In the genomic region with DNA sequence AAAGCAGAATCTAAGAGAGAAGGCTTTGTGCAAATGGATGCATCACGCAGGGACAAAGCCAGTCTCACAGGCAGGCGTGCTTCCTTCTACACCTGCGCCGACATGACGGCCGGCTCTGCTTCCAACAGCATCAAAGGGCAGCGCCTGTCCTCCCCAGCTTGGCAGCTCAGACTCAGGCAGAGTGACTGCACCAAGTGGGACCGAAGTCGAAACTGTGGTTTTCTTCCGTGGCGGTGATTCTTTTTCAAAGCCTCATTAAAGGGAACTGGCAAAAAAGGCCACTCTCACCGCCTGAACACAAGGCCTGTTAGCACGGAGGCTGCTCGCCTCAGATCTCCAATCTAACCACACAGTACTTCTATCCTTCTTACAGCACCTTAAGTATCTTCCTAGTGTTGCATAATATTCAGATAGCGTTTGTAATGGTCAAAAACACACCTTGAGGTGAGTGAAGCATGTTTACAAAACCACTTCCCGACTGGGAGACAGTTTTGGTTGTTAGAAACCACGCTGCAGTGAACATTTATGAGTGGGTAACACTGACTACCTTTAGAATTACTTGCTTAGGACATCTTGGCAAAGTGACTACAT, we compare ENCODE assay signal across 11 cellular contexts.
DNase-seq lines count a peak whose midpoint lies in the region; ATAC-seq lines count a peak whose summit lies in the region.
"Had no signal": no experiment of that assay in that cellular context is flagged by ENCODE, and none has a peak within 500 bp of the region (broad histone marks: within the 10 kb centered on the region; RNA-seq: fewer than 3 reads in every experiment).

No MANE protein-coding gene starts in this region.

- H3K4me3 Mint-ChIP-seq in activated naive CD4-positive, alpha-beta T cell treated with anti-CD3 and anti-CD28 coated beads, Interleukin-2, amount 50 U/mL, for 24 hours = peak overlapping the region; percentile 11

- H3K27me3 ChIP-seq in aorta (ENCODE audit: control insufficient read depth in 1 of 2, insufficient read depth in 2 of 2, low read length in 1 of 2) = no peaks in the 10 kb centered on the region
- H3K27me3 ChIP-seq: body of pancreas had no signal

- H3K4me1 ChIP-seq in aorta (ENCODE audit: control insufficient read depth in 1 of 2, insufficient read depth in 2 of 2, low read length in 2 of 2) = no peaks in the 10 kb centered on the region
- H3K4me1 ChIP-seq: body of pancreas had no signal

- no peak for ATAC-seq in aorta (ENCODE audit: low FRiP score)
- ATAC-seq: body of pancreas, Panc1 had no signal

- peak; percentile 21 for DNase-seq in stimulated activated CD4-positive, alpha-beta T cell treated with anti-CD3 and anti-CD28 coated beads, Interleukin-15, amount 100 ng/mL, for 24 hours
- DNase-seq in stimulated activated CD4-positive, alpha-beta T cell treated with anti-CD3 and anti-CD28 coated beads, Interleukin-12 subunit alpha, Interleukin-12 subunit beta, amount 100 ng/mL, for 4 hours = no peak
- DNase-seq in medulla oblongata (ENCODE audit: extremely low spot score) (peak; percentile 45), aorta (peak; percentile 9 to 49), dermis blood vessel endothelial cell (no peak), SKM-1 treated with dmso at 0.1 percent for 144 hours (lab: John Stamatoyannopoulos, UW; ENCODE audit: unreplicated experiment) (no peak), NCI-H2227 treated with DMSO at 0.1 percent for 48 hours (lab: John Stamatoyannopoulos, UW) (no peak)
- DNase-seq: NCI-H146 had no signal

- 91 to 94% methylated on average over 17 of the region's 17 CpGs for WGBS in aorta, 2 donors

- no peaks in the 10 kb centered on the region for H3K27me3 Mint-ChIP-seq in activated naive CD4-positive, alpha-beta T cell treated with anti-CD3 and anti-CD28 coated beads, Interleukin-2, amount 50 U/mL, for 24 hours

- no peak overlapping the region for H3K27ac ChIP-seq in aorta (ENCODE audit: low read depth in 1 of 2, low read length in 2 of 2)
- H3K27ac ChIP-seq: body of pancreas had no signal

- peak overlapping the region; percentile 15 for H3K27ac Mint-ChIP-seq in activated naive CD4-positive, alpha-beta T cell treated with anti-CD3 and anti-CD28 coated beads, Interleukin-2, amount 50 U/mL, for 24 hours

- H3K4me1 Mint-ChIP-seq in activated naive CD4-positive, alpha-beta T cell treated with anti-CD3 and anti-CD28 coated beads, Interleukin-2, amount 50 U/mL, for 24 hours = peaks cover 19% of the 10 kb centered on the region

- H3K9me3 Mint-ChIP-seq in activated naive CD4-positive, alpha-beta T cell treated with anti-CD3 and anti-CD28 coated beads, Interleukin-2, amount 50 U/mL, for 24 hours = no peaks in the 10 kb centered on the region

- intact Hi-C loops in aorta (cut with DNase I) = no loop called here

- H3K36me3 ChIP-seq in aorta (ENCODE audit: control insufficient read depth in 1 of 2, insufficient read depth in 2 of 2, low read length in 1 of 2) = peaks cover 0 to 1% of the 10 kb centered on the region in 2 donors

- H3K36me3 Mint-ChIP-seq in activated naive CD4-positive, alpha-beta T cell treated with anti-CD3 and anti-CD28 coated beads, Interleukin-2, amount 50 U/mL, for 24 hours = peaks cover 18% of the 10 kb centered on the region

- no peaks in the 10 kb centered on the region for H3K9me3 ChIP-seq in aorta (ENCODE audit: control insufficient read depth, low read length)
- H3K9me3 ChIP-seq: body of pancreas had no signal

- no peak overlapping the region for H3K4me3 ChIP-seq in aorta (ENCODE audit: low read length in 2 of 2)
- H3K4me3 ChIP-seq: body of pancreas had no signal

Comparison
In these comparisons a context has a peak if more than half of its experiments do, and no peak if none do; other contexts are left out.
1. DNase-seq: peak in stimulated activated CD4-positive, alpha-beta T cell treated with anti-CD3 and anti-CD28 coated beads, Interleukin-15, amount 100 ng/mL, for 24 hours (single experiment), medulla oblongata (single experiment) and aorta (2 of 2); none in stimulated activated CD4-positive, alpha-beta T cell treated with anti-CD3 and anti-CD28 coated beads, Interleukin-12 subunit alpha, Interleukin-12 subunit beta, amount 100 ng/mL, for 4 hours (single experiment), dermis blood vessel endothelial cell (single experiment), SKM-1 treated with dmso at 0.1 percent for 144 hours (single experiment) and NCI-H2227 treated with DMSO at 0.1 percent for 48 hours (single experiment).